ENCODE assay signal across 14 cellular contexts in the genomic region with DNA sequence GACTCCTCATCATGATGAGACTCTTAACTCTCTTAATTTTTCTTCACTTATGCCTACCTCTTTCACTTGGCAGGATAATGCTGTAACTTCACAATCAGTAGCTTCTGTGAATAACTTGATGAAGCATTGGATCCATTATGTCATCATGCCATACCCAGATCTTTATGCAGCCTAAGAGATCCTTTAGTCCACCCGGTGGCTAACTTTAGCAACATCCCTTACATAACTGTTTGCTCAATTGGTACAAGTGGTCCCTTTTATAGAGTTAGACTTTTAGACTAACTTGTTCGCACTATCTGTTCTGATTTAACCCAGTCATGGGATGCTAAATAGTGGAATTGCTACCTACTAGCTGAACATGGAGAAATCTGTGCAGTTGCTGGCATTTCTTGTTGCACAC.
A peak's percentile ranks its signal among the peaks of the same experiment; 100 is the strongest.
DNase-seq lines count a peak whose midpoint lies in the region; FAIRE-seq and TF ChIP-seq lines count a peak whose summit lies in the region.
"Had no signal": no experiment of that assay in that cellular context is flagged by ENCODE, and none has a peak within 500 bp of the region (broad histone marks: within the 10 kb centered on the region; RNA-seq: fewer than 3 reads in every experiment).

No MANE protein-coding gene starts in this region.

- H3K9ac ChIP-seq in endothelial cell of umbilical vein (replicated peaks; ENCODE audit: extremely low read depth, insufficient read depth, low read length): no peak overlapping the region

- H3K9me1 ChIP-seq in endothelial cell of umbilical vein (replicated peaks; ENCODE audit: control insufficient read depth, extremely low read depth, insufficient read depth, low read length): no peaks in the 10 kb centered on the region

- H3K27ac ChIP-seq in endothelial cell of umbilical vein (ENCODE audit: insufficient read depth, low read depth, low read length): no peak overlapping the region
- H3K27ac ChIP-seq: ascending aorta had no signal

- H4K20me1 ChIP-seq in endothelial cell of umbilical vein (replicated peaks; ENCODE audit: control insufficient read depth, extremely low read depth, insufficient read depth, low read length): no peaks in the 10 kb centered on the region

- H3K79me2 ChIP-seq in endothelial cell of umbilical vein (ENCODE audit: control insufficient read depth, insufficient read depth, low read length): no peaks in the 10 kb centered on the region

- intact Hi-C loops in endothelial cell of umbilical vein (cut with micrococcal nuclease): no loop called here

- no peak overlapping the region for H3K4me3 ChIP-seq in endothelial cell of umbilical vein (replicated peaks in 1 of 3; ENCODE audit: insufficient read depth in 1 of 3, low read depth in 1 of 3, low read length in 3 of 3)
- H3K4me3 ChIP-seq: ascending aorta had no signal

- no peaks in the 10 kb centered on the region for H3K36me3 Mint-ChIP-seq in nephron progenitor cell (ENCODE audit: low read depth)

- TF ChIP-seq POLR2A in endothelial cell of umbilical vein (IDR thresholded peaks at IDR 0.05; ENCODE audit: low read depth, low read length): no peak

- H3K4me1 ChIP-seq in endothelial cell of umbilical vein (ENCODE audit: control insufficient read depth, extremely low read depth, insufficient read depth, low read length): no peaks in the 10 kb centered on the region
- H3K4me1 ChIP-seq: ascending aorta had no signal

- CTCF ChIA-PET in endothelial cell of umbilical vein (lab: Charles Lee): interaction anchor here (0.6 to 1.3 kb wide), 4 partner anchors 26 to 188 kb away, joined by 3 to 4 read pairs (median 3); no protein-coding TSS in a partner anchor

- H2AFZ ChIP-seq in endothelial cell of umbilical vein (ENCODE audit: low read depth, low read length): no peak overlapping the region

- POLR2A ChIA-PET in endothelial cell of umbilical vein (lab: Charles Lee): no interaction called here

- H3K4me3 Mint-ChIP-seq in nephron progenitor cell: no peak overlapping the region
- H3K4me3 Mint-ChIP-seq: activated T-cell treated with anti-CD3 and anti-CD28 coated beads, Interleukin-2, amount 50 U/mL, for 72 hours; effector memory CD8-positive, alpha-beta T cell; stimulated activated naive CD8-positive, alpha-beta T cell treated with anti-CD3 and anti-CD28 coated beads, Interleukin-15, Interleukin-2, amounts not matched to agents 100 ng/mL and 50 ng/mL, for 24 hours had no signal

- FAIRE-seq in endothelial cell of umbilical vein (lab: Jason Lieb, UNC): no peak
- FAIRE-seq in GM19239 (lab: Jason Lieb, UNC): no peak

- DNase-seq in DMS 273 (lab: John Stamatoyannopoulos, UW; ENCODE audit: unreplicated experiment) (peak; percentile 28), DMS 273 treated with DMSO at 0.1 percent for 48 hours (lab: John Stamatoyannopoulos, UW) (no peak), NCI-H82 (lab: John Stamatoyannopoulos, UW) (peak; percentile 60), endothelial cell of umbilical vein (ENCODE audit: low read depth, low spot score) (peak; percentile 8), renal cortical epithelial cell (ENCODE audit: low read depth) (peak; percentile 12), GM19239 (ENCODE audit: insufficient read length, low spot score) (no peak), NCI-H146 (lab: John Stamatoyannopoulos, UW) (no peak), nephron progenitor cell (no peak)
- DNase-seq: activated CD4-positive, alpha-beta T cell treated with anti-CD3 and anti-CD28 coated beads, Interleukin-2, amount 50 U/mL, for 1 hour; activated T-cell treated with anti-CD3 and anti-CD28 coated beads, Interleukin-2, amount 50 U/mL, for 72 hours; effector memory CD8-positive, alpha-beta T cell; NCI-H446 had no signal

- no TSS peak for BruUV-seq in endothelial cell of umbilical vein (replicated peaks; lab: Mats Ljungman, UMichigan)

- peaks cover 0 to 2% of the 10 kb centered on the region in 2 experiments for H3K27me3 ChIP-seq in endothelial cell of umbilical vein (ENCODE audit: control insufficient read depth in 2 of 2, insufficient read depth in 2 of 2, low read length in 2 of 2)
- H3K27me3 ChIP-seq: ascending aorta had no signal

- no peak overlapping the region for H3K4me2 ChIP-seq in endothelial cell of umbilical vein (ENCODE audit: insufficient read depth, low read length)

- no peaks in the 10 kb centered on the region for H3K36me3 ChIP-seq in endothelial cell of umbilical vein (ENCODE audit: control insufficient read depth in 2 of 2, extremely low read depth in 1 of 2, insufficient read depth in 2 of 2, low read length in 2 of 2)
- H3K36me3 ChIP-seq: ascending aorta had no signal

- H3K27me3 Mint-ChIP-seq in nephron progenitor cell (ENCODE audit: low read depth, poor library complexity): peaks cover 7% of the 10 kb centered on the region

- no peak overlapping the region for H3K27ac Mint-ChIP-seq in nephron progenitor cell
- H3K27ac Mint-ChIP-seq: activated T-cell treated with anti-CD3 and anti-CD28 coated beads, Interleukin-2, amount 50 U/mL, for 72 hours; effector memory CD8-positive, alpha-beta T cell; stimulated activated naive CD8-positive, alpha-beta T cell treated with anti-CD3 and anti-CD28 coated beads, Interleukin-15, Interleukin-2, amounts not matched to agents 100 ng/mL and 50 ng/mL, for 24 hours had no signal

- H3K4me1 Mint-ChIP-seq in nephron progenitor cell: no peaks in the 10 kb centered on the region

- dilution Hi-C loops in endothelial cell of umbilical vein (cut with MboI; ENCODE audit: extremely low pct_ligation_motif_present, low sequenced_read_pairs): no loop called here

- no peaks in the 10 kb centered on the region for H3K9me3 Mint-ChIP-seq in nephron progenitor cell
- H3K9me3 Mint-ChIP-seq: activated T-cell treated with anti-CD3 and anti-CD28 coated beads, Interleukin-2, amount 50 U/mL, for 72 hours; effector memory CD8-positive, alpha-beta T cell; stimulated activated naive CD8-positive, alpha-beta T cell treated with anti-CD3 and anti-CD28 coated beads, Interleukin-15, Interleukin-2, amounts not matched to agents 100 ng/mL and 50 ng/mL, for 24 hours had no signal

- no peaks in the 10 kb centered on the region for H3K9me3 ChIP-seq in endothelial cell of umbilical vein (replicated peaks; ENCODE audit: control insufficient read depth, insufficient read depth, low read length)
- H3K9me3 ChIP-seq: ascending aorta had no signal

- TF ChIP-seq CTCF in endothelial cell of umbilical vein (IDR thresholded peaks at IDR 0.05; ENCODE audit: extremely low read depth in 1 of 2, insufficient read depth in 1 of 2, low read depth in 1 of 2, low read length in 2 of 2) (no peak), nephron progenitor cell (IDR thresholded peaks at IDR 0.05) (no peak)

TF ChIP-seq in endothelial cell of umbilical vein, 7 proteins besides CTCF, POLR2A, EP300 and RAD21:
- TF ChIP-seq MYC (IDR thresholded peaks at IDR 0.05; ENCODE audit: low read depth, low read length): no peak
- TF ChIP-seq POLR2AphosphoS5 (IDR thresholded peaks at IDR 0.05; ENCODE audit: insufficient read depth, low read depth, low read length): no peak
- TF ChIP-seq, protein P1, sequence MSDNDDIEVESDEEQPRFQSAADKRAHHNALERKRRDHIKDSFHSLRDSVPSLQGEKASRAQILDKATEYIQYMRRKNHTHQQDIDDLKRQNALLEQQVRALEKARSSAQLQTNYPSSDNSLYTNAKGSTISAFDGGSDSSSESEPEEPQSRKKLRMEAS (IDR thresholded peaks at IDR 0.05; ENCODE audit: insufficient read depth, insufficient read length): no peak
- TF ChIP-seq GATA2 (IDR thresholded peaks at IDR 0.05; ENCODE audit: insufficient read depth, insufficient read length, low read depth, low read length): no peak
- TF ChIP-seq EZH2 (IDR thresholded peaks at IDR 0.05; ENCODE audit: borderline replicate concordance, low read depth, low read length, severe bottlenecking): no peak
- no peak for TF ChIP-seq JUN (IDR thresholded peaks at IDR 0.05; ENCODE audit: borderline replicate concordance, insufficient read depth, insufficient read length, low read depth)
- no peak for TF ChIP-seq FOS (IDR thresholded peaks at IDR 0.05; ENCODE audit: borderline replicate concordance, insufficient read depth, low read length)

Comparison
In these comparisons a context has a peak if more than half of its experiments do, and no peak if none do; other contexts are left out.
1. DNase-seq: peak in DMS 273 (single experiment), NCI-H82 (single experiment), endothelial cell of umbilical vein (single experiment) and renal cortical epithelial cell (single experiment); none in DMS 273 treated with DMSO at 0.1 percent for 48 hours (single experiment), GM19239 (single experiment), NCI-H146 (single experiment) and nephron progenitor cell (single experiment).